8 cellular contexts compared by ENCODE assay signal in the genomic region with DNA sequence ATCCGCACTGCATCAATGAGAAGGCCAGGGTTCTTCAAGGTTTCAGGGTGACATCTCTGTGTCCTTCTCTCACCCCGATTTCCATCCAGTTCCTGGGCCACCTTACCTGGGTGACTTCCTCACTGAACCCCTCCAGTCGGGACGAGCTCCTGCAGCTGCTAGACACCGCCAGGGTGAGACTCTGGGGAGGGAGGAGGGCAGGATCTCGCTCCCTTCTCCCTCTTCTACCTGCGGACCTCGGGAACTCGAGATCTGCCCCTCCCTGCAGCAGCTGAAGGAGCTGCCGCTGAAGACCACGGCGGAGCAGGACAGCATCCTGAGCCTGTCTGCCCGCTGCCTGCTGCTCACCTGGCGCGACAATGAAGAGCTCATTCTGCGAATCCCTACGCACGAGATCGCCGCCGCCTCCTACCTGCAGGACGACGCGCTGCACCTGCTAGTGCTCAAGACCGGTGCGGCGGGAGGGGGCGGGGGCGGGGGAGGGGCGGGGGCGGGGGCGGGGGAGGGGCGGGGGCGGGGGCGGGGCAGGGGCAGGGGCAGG. TPM values are rescaled to one million over a fixed set of nuclear protein-coding genes. Genes with fewer than 3 reads are reported as not detected.
DNase-seq lines count a peak whose midpoint lies in the region; ATAC-seq and TF ChIP-seq lines count a peak whose summit lies in the region.

No MANE protein-coding gene starts in this region.

- TF ChIP-seq RAD21 in neural cell (conservative IDR thresholded peaks at IDR 0.05), result peak; percentile 56

- no peak overlapping the region for H3K4me3 ChIP-seq in CD4-positive, CD25-positive, alpha-beta regulatory T cell (ENCODE audit: low read depth, low read length)
- H3K4me3 ChIP-seq in Karpas-422 (ENCODE audit: low read length) (no peak overlapping the region), breast epithelium (peak overlapping the region in 2 of 3 donors; percentile 61 to 84), neural cell (ENCODE audit: low read length) (peak overlapping the region; percentile 69), heart right ventricle (no peak overlapping the region), uterus (no peak overlapping the region)

- H3K9me3 Mint-ChIP-seq in CD4-positive, CD25-positive, alpha-beta regulatory T cell, result peaks cover 0 to 6% (median 0%) of the 10 kb centered on the region in 7 donors

- no peak overlapping the region for H2AFZ ChIP-seq in Karpas-422 (ENCODE audit: low read length)
- H2AFZ ChIP-seq in neural cell (ENCODE audit: low read depth, low read length), result peak overlapping the region; percentile 31

- no peak overlapping the region for H3K27ac ChIP-seq in CD4-positive, CD25-positive, alpha-beta regulatory T cell (ENCODE audit: insufficient read depth, low read length, poor library complexity, severe bottlenecking)
- H3K27ac ChIP-seq in Karpas-422 (ENCODE audit: low read length) (no peak overlapping the region), breast epithelium (no peak overlapping the region), neural cell (ENCODE audit: low read length) (no peak overlapping the region), heart right ventricle (no peak overlapping the region), uterus (no peak overlapping the region)

- H3K4me3 Mint-ChIP-seq in CD4-positive, CD25-positive, alpha-beta regulatory T cell, result peak overlapping the region in 3 of 4 donors; percentile 79 to 87 (median 81)

- peaks cover 0 to 23% (median 13%) of the 10 kb centered on the region in 4 donors for H3K4me1 Mint-ChIP-seq in CD4-positive, CD25-positive, alpha-beta regulatory T cell

- H3K27me3 ChIP-seq in CD4-positive, CD25-positive, alpha-beta regulatory T cell (ENCODE audit: control insufficient read depth, insufficient read depth, low read length), result peaks cover 39% of the 10 kb centered on the region
- no peaks in the 10 kb centered on the region for H3K27me3 ChIP-seq in Karpas-422 (ENCODE audit: low read length)
- peaks cover 0 to 32% of the 10 kb centered on the region in 2 donors for H3K27me3 ChIP-seq in breast epithelium
- H3K27me3 ChIP-seq in neural cell (ENCODE audit: insufficient read depth, low read depth, low read length), result peaks cover 38% of the 10 kb centered on the region
- H3K27me3 ChIP-seq in heart right ventricle, result peaks cover 0 to 89% (median 47%) of the 10 kb centered on the region in 7 donors
- H3K27me3 ChIP-seq in uterus, result peaks cover 4 to 25% of the 10 kb centered on the region in 2 donors

- no peaks in the 10 kb centered on the region for H3K79me2 ChIP-seq in Karpas-422 (ENCODE audit: low read length)
- no peaks in the 10 kb centered on the region for H3K79me2 ChIP-seq in neural cell (replicated peaks; ENCODE audit: insufficient read depth, low read length)

- TF ChIP-seq CTCF in breast epithelium (IDR thresholded peaks at IDR 0.05) (no peak), neural cell (IDR thresholded peaks at IDR 0.05; ENCODE audit: poor library complexity, severe bottlenecking) (peak; percentile 86), heart right ventricle (IDR thresholded peaks at IDR 0.05) (no peak), uterus (IDR thresholded peaks at IDR 0.05) (no peak)

- no peaks in the 10 kb centered on the region for H3K9me2 ChIP-seq in Karpas-422 (replicated peaks; ENCODE audit: insufficient read depth, low read length)
- H3K9me2 ChIP-seq in neural cell (ENCODE audit: insufficient read depth, low read length), result no peaks in the 10 kb centered on the region

- H3K27me3 Mint-ChIP-seq in CD4-positive, CD25-positive, alpha-beta regulatory T cell, result peaks cover 73% of the 10 kb centered on the region

- H3K4me1 ChIP-seq in CD4-positive, CD25-positive, alpha-beta regulatory T cell (ENCODE audit: control insufficient read depth, insufficient read depth, low read length, poor library complexity, severe bottlenecking), result peaks cover 13% of the 10 kb centered on the region
- H3K4me1 ChIP-seq in Karpas-422 (ENCODE audit: low read length) (peaks cover 12% of the 10 kb centered on the region), breast epithelium (no peaks in the 10 kb centered on the region), heart right ventricle (peaks cover 0 to 55% (median 23%) of the 10 kb centered on the region in 9 donors), uterus (peaks cover 0 to 10% of the 10 kb centered on the region in 2 donors)

- no peaks in the 10 kb centered on the region for H3K9me3 ChIP-seq in CD4-positive, CD25-positive, alpha-beta regulatory T cell (ENCODE audit: control insufficient read depth in 2 of 2, low read length in 2 of 2)
- H3K9me3 ChIP-seq in Karpas-422 (ENCODE audit: low read length) (no peaks in the 10 kb centered on the region), breast epithelium (no peaks in the 10 kb centered on the region), neural cell (ENCODE audit: low read length) (no peaks in the 10 kb centered on the region), heart right ventricle (no peaks in the 10 kb centered on the region), uterus (no peaks in the 10 kb centered on the region)

- peaks cover 3% of the 10 kb centered on the region for H3K36me3 Mint-ChIP-seq in CD4-positive, CD25-positive, alpha-beta regulatory T cell

- H3K36me3 ChIP-seq in CD4-positive, CD25-positive, alpha-beta regulatory T cell (ENCODE audit: control insufficient read depth, insufficient read depth, low read length), result no peaks in the 10 kb centered on the region
- no peaks in the 10 kb centered on the region for H3K36me3 ChIP-seq in Karpas-422 (ENCODE audit: insufficient read depth, low read length)
- H3K36me3 ChIP-seq in breast epithelium, result no peaks in the 10 kb centered on the region
- H3K36me3 ChIP-seq in neural cell (ENCODE audit: insufficient read depth, low read length), result no peaks in the 10 kb centered on the region
- peaks cover 0 to 21% (median 0%) of the 10 kb centered on the region in 9 donors for H3K36me3 ChIP-seq in heart right ventricle
- H3K36me3 ChIP-seq in uterus, result no peaks in the 10 kb centered on the region

- H4K20me1 ChIP-seq in Karpas-422 (ENCODE audit: insufficient read depth, low read depth, low read length), result no peaks in the 10 kb centered on the region
- no peaks in the 10 kb centered on the region for H4K20me1 ChIP-seq in neural cell (ENCODE audit: insufficient read depth)

- no peak overlapping the region for H3K4me2 ChIP-seq in Karpas-422 (ENCODE audit: low read depth, low read length, poor library complexity, severe bottlenecking)
- peak overlapping the region; percentile 56 for H3K4me2 ChIP-seq in neural cell (ENCODE audit: low read length)

- TF ChIP-seq POLR2A in breast epithelium (IDR thresholded peaks at IDR 0.05), result no peak
- no peak for TF ChIP-seq POLR2A in uterus (IDR thresholded peaks at IDR 0.05)

- H3K27ac Mint-ChIP-seq in CD4-positive, CD25-positive, alpha-beta regulatory T cell, result no peak overlapping the region

- intact Hi-C loops in breast epithelium (cut with DNase I; ENCODE audit: low total_unique reads) (no loop called here), heart right ventricle (cut with DNase I) (no loop called here), uterus (cut with DNase I; ENCODE audit: low total_unique reads) (no loop called here)

- ATAC-seq in CD4-positive, CD25-positive, alpha-beta regulatory T cell (ENCODE audit: low read depth in 2 of 2), result peak; percentile 63 to 64
- ATAC-seq in heart right ventricle, result no peak

- 29 to 39% methylated on average over 21 to 28 of the region's 35 CpGs for WGBS in heart right ventricle, 2 donors

- DNase-seq in CD4-positive, CD25-positive, alpha-beta regulatory T cell, result peak; percentile 11 to 64 (median 39)
- peak; percentile 79 for DNase-seq in Karpas-422
- DNase-seq in SHP77 (lab: John Stamatoyannopoulos, UW), result peak; percentile 62 to 89
- DNase-seq in breast epithelium (ENCODE audit: low spot score in 2 of 2), result peak; percentile 34 to 75
- no peak for DNase-seq in dedifferentiated amniotic fluid mesenchymal stem cell (ENCODE audit: extremely low spot score)
- no peak for DNase-seq in heart right ventricle
- no peak for DNase-seq in uterus

- H3F3A ChIP-seq in neural cell (ENCODE audit: insufficient read depth, low read length, poor library complexity, severe bottlenecking), result no peaks in the 10 kb centered on the region

- TF ChIP-seq EP300 in neural cell (conservative IDR thresholded peaks at IDR 0.05; ENCODE audit: poor library complexity, severe bottlenecking), result peak; percentile 35

- H3K9ac ChIP-seq in Karpas-422 (ENCODE audit: low read length), result no peak overlapping the region
- H3K9ac ChIP-seq in neural cell (ENCODE audit: low read length), result peak overlapping the region; percentile 60

TF ChIP-seq in neural cell, 6 proteins besides CTCF, POLR2A, EP300 and RAD21 (continues in another document):
- TF ChIP-seq SMC3 (conservative IDR thresholded peaks at IDR 0.05; ENCODE audit: poor library complexity) (peak; percentile 63), EZH2 (IDR thresholded peaks at IDR 0.05; ENCODE audit: borderline replicate concordance, insufficient read depth, low read length, poor library complexity, severe bottlenecking) (no peak)

RNA-seq across cellular contexts. Expression of a gene that starts 7.5 kb away (rescaled TPM):
- not detected for total RNA-seq in CD4-positive, CD25-positive, alpha-beta regulatory T cell
- polyA plus RNA-seq in CD4-positive, CD25-positive, alpha-beta regulatory T cell, result not detected
- total RNA-seq in Karpas-422 (2014; rRNA removed; shearing (Covaris generic); ENCODE audit: low replicate concordance), result 0.36 and 0.78 TPM in 2 replicates
- 1 to 10 TPM; 2.8 to 9.2 (median 4.6) TPM for total RNA-seq in breast epithelium
- 1.5 and 3.0 TPM in 2 replicates for polyA plus RNA-seq in neural cell
- polyA minus RNA-seq in neural cell, result 1.7 and 2.2 TPM in 2 replicates
- 10 to 100 TPM in 1 of 10 donors, 1 to 10 TPM in 9; 4.9 to 10.7 (median 7.4) TPM for total RNA-seq in heart right ventricle
- polyA plus RNA-seq in heart right ventricle, result 10 to 100 TPM; 12.9 to 26.8 TPM
- total RNA-seq in uterus, result 10 to 100 TPM in 2 of 4 donors, 1 to 10 TPM in 2; 3.5 to 21.9 (median 10.0) TPM

RNA-seq across cellular contexts. Expression of a gene that starts 34.3 kb away (rescaled TPM):
- total RNA-seq in CD4-positive, CD25-positive, alpha-beta regulatory T cell, result not detected
- polyA plus RNA-seq in CD4-positive, CD25-positive, alpha-beta regulatory T cell, result under 1 TPM in 3 of 4 donors, not detected in 1; 0.23 to 0.87 (median 0.25) TPM
- 16.9 and 22.5 TPM in 2 replicates for total RNA-seq in Karpas-422 (2014; rRNA removed; shearing (Covaris generic); ENCODE audit: low replicate concordance)
- total RNA-seq in breast epithelium (10 to 100 TPM; 10.2 to 27.4 (median 16.0) TPM), heart right ventricle (10 to 100 TPM in 1 of 10 donors, 1 to 10 TPM in 9; 1.6 to 22.9 (median 3.0) TPM), uterus (1 to 10 TPM; 1.3 to 7.0 (median 4.1) TPM)
- polyA plus RNA-seq in neural cell (0.58 TPM in 1 of 2 replicates, not detected in the other), heart right ventricle (1 to 10 TPM; 2.3 to 3.7 TPM)
- polyA minus RNA-seq in neural cell, result not detected in 2 replicates

RNA-seq across cellular contexts. Expression of a gene that starts 49.8 kb away (rescaled TPM):
- total RNA-seq in CD4-positive, CD25-positive, alpha-beta regulatory T cell, result 0.07 TPM
- polyA plus RNA-seq in CD4-positive, CD25-positive, alpha-beta regulatory T cell, result not detected
- total RNA-seq in Karpas-422 (2014; rRNA removed; shearing (Covaris generic); ENCODE audit: low replicate concordance), result under 0.01 TPM in 1 of 2 replicates, not detected in the other
- total RNA-seq in breast epithelium (not detected), heart right ventricle (not detected), uterus (under 1 TPM in 1 of 4 donors, not detected in 3; 0.14 TPM)
- polyA plus RNA-seq in neural cell (9.6 and 12.8 TPM in 2 replicates), heart right ventricle (not detected)
- 41.1 and 43.8 TPM in 2 replicates for polyA minus RNA-seq in neural cell

Comparison
In these comparisons a context has a peak if more than half of its experiments do, and no peak if none do; other contexts are left out.
1. ATAC-seq: peak in CD4-positive, CD25-positive, alpha-beta regulatory T cell (2 of 2); none in heart right ventricle (0 of 8).
2. DNase-seq: peak in CD4-positive, CD25-positive, alpha-beta regulatory T cell (3 of 3), Karpas-422 (single experiment), SHP77 (2 of 2) and breast epithelium (2 of 2); none in dedifferentiated amniotic fluid mesenchymal stem cell (single experiment), heart right ventricle (0 of 2) and uterus (0 of 2).
3. H3K4me3 ChIP-seq: peak in breast epithelium (2 of 3) and neural cell (single experiment); none in CD4-positive, CD25-positive, alpha-beta regulatory T cell (single experiment), Karpas-422 (single experiment), heart right ventricle (0 of 10) and uterus (0 of 2).